ENCODE assay signal across 11 cellular contexts in the genomic region with DNA sequence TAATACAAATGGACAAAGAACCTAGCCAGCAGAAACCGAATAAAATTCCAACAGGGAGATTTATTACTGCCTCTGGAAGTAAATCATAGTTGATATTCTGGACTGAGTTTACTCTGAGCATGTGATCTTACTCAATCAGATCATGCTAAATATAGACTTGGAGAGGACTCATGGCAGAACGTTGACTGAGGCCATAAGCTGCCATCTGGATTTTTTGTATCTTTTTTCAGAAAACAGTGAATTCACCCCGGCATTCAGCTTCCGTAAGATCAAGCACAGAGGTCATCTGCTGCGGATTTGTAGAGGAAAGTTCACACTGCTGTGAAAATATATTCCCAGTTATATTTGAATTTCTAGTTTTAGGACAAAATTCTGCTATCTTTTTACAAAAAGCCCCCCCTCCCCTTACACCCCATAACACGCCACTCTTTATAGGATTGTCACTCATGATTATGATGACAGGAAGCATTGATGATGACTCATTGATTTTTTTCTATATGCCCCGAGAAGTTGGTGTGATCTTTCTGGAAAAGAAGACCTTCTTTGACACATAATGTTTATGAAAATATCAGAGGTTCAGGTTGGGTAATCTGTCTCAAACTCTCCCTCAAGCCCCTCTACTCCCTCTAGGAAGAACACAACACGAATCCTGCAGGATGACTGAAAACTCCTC.
DNase-seq lines count a peak whose midpoint lies in the region; ATAC-seq and TF ChIP-seq lines count a peak whose summit lies in the region.
"Had no signal": no experiment of that assay in that cellular context is flagged by ENCODE, and none has a peak within 500 bp of the region (broad histone marks: within the 10 kb centered on the region; RNA-seq: fewer than 3 reads in every experiment).

No MANE protein-coding gene starts in this region.

- no peaks in the 10 kb centered on the region for H3K27me3 ChIP-seq in right atrium auricular region
- H3K27me3 ChIP-seq in aorta (ENCODE audit: control insufficient read depth in 1 of 2, insufficient read depth in 2 of 2, low read length in 1 of 2): no peaks in the 10 kb centered on the region

- ATAC-seq in Right ventricle myocardium inferior (peak; percentile 81), aorta (ENCODE audit: low FRiP score) (peak; percentile 89), HG02970 (IDR thresholded peaks at IDR 0.05; ENCODE audit: low FRiP score, unreplicated experiment) (no peak), GM19467 (IDR thresholded peaks at IDR 0.05; ENCODE audit: unreplicated experiment) (no peak)
- ATAC-seq: activated T-cell treated with anti-CD3 and anti-CD28 coated beads, Interleukin-2, amount 50 U/mL, for 4 hours had no signal

- H3K27ac ChIP-seq in right atrium auricular region: peak overlapping the region in 1 of 2 donors; percentile 33
- peak overlapping the region; percentile 6 to 90 for H3K27ac ChIP-seq in aorta (ENCODE audit: low read depth in 1 of 2, low read length in 2 of 2)

- intact Hi-C loops in Right ventricle myocardium inferior (cut with DNase I) (loop anchor here (10.0 kb wide), 1 partner anchor 149 kb away; no protein-coding TSS in a partner anchor), aorta (cut with DNase I) (loop anchor here (2.0 to 10.0 kb wide), 5 partner anchors 42 to 393 kb away; no protein-coding TSS in a partner anchor)

- WGBS in aorta, 2 donors: 14 to 15% methylated on average over 8 of the region's 8 CpGs

- H3K36me3 ChIP-seq in right atrium auricular region (no peaks in the 10 kb centered on the region), aorta (ENCODE audit: control insufficient read depth in 1 of 2, insufficient read depth in 2 of 2, low read length in 1 of 2) (no peaks in the 10 kb centered on the region)

- H3K4me3 ChIP-seq in right atrium auricular region (no peak overlapping the region), aorta (ENCODE audit: low read length in 2 of 2) (no peak overlapping the region)

- H3K9me3 ChIP-seq in right atrium auricular region: no peaks in the 10 kb centered on the region
- no peaks in the 10 kb centered on the region for H3K9me3 ChIP-seq in aorta (ENCODE audit: control insufficient read depth, low read length)

- H3K4me1 ChIP-seq in right atrium auricular region (peaks cover 0 to 20% of the 10 kb centered on the region in 2 donors), aorta (ENCODE audit: control insufficient read depth in 1 of 2, insufficient read depth in 2 of 2, low read length in 2 of 2) (peaks cover 8% of the 10 kb centered on the region in 2 donors)

- TF ChIP-seq CTCF in right atrium auricular region (IDR thresholded peaks at IDR 0.05): no peak

- no peak for DNase-seq in Right ventricle myocardium inferior (ENCODE audit: missing footprints)
- no peak for DNase-seq in right atrium auricular region (ENCODE audit: low spot score)
- DNase-seq in fibroblast of gingiva (ENCODE audit: low read depth): peak; percentile 73
- DNase-seq in myocyte (ENCODE audit: low read depth): peak; percentile 25
- no peak for DNase-seq in aorta
- DNase-seq in NCI-H446 (lab: John Stamatoyannopoulos, UW): no peak
- DNase-seq: activated T-cell treated with anti-CD3 and anti-CD28 coated beads, Interleukin-2, amount 50 U/mL, for 4 hours; NCI-H2171 treated with DMSO at 0.1 percent for 48 hours; occipital lobe had no signal

Comparison
In these comparisons a context has a peak if more than half of its experiments do, and no peak if none do; other contexts are left out.
1. ATAC-seq: peak in Right ventricle myocardium inferior (single experiment) and aorta (single experiment); none in HG02970 (single experiment) and GM19467 (single experiment).
2. DNase-seq: peak in fibroblast of gingiva (single experiment) and myocyte (single experiment); none in Right ventricle myocardium inferior (single experiment), right atrium auricular region (single experiment), aorta (0 of 2) and NCI-H446 (0 of 2).